16 cellular contexts compared by ENCODE assay signal in the genomic region with DNA sequence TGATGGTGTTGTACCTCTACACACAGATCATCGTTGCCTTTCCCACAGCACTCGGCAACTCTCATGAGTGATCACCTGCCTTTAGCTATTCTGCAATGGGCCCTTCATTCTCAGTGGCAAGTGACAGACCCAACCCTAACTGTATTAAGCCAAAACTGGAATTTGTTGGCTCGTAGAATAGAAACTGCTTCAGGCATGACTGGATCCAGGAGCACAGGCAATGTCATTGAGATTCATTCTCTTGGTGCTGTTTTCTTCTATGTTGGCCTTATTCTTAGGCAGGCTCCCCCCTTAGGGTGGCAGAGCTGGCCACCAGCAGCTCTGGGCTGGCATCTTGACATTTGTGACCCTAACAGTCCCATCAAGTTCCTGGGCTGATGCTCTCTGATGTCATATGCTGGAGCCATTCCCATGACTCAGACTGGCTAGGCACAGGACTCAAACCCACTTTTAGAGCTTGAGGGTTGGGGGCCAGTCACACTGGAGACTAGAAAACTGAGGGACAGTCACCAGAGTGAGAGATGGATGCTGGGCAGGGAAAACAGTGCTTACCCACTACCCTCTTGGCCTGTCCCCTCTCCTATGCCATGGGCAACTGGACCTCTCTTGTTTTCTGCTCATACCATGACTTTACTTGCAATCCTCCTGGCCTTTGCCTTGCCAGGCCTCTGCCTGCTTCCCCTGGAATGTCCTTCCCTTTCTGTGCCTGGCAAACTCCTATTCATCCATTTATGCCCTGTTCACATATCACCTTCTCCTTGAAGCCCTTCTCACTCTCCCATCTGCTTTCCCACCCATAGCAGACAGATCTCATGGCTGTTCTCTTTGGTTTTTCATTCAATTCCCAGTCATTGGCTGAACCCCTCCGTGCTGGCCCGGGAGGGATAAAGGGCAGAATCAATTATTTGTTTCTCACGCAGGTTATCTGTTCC. TPM values are rescaled to one million over a fixed set of nuclear protein-coding genes. Genes with fewer than 3 reads are reported as not detected.
DNase-seq lines count a peak whose midpoint lies in the region; ATAC-seq and TF ChIP-seq lines count a peak whose summit lies in the region.
"Had no signal": no experiment of that assay in that cellular context is flagged by ENCODE, and none has a peak within 500 bp of the region (broad histone marks: within the 10 kb centered on the region; RNA-seq: fewer than 3 reads in every experiment).

No MANE protein-coding gene starts in this region.

- H3K9me3 Mint-ChIP-seq in CD14-positive monocyte = peaks cover 0 to 5% (median 0%) of the 10 kb centered on the region in 7 donors
- H3K9me3 Mint-ChIP-seq: stimulated activated naive CD8-positive, alpha-beta T cell treated with anti-CD3 and anti-CD28 coated beads, Interleukin-15, amount 100 ng/mL, for 72 hours had no signal

- H4K5ac ChIP-seq in IMR-90 (ENCODE audit: low read depth, low read length) = no peak overlapping the region

- peaks cover under 1 to 47% of the 10 kb centered on the region in 2 experiments; a peak in 2 of 4 replicates for H3K79me1 ChIP-seq in IMR-90 (ENCODE audit: low read depth in 1 of 2, low read length in 2 of 2)

- H3K36me3 Mint-ChIP-seq in CD14-positive monocyte = peaks cover 10 to 18% of the 10 kb centered on the region in 2 donors

- ATAC-seq in IMR-90 (ENCODE audit: low read depth) (no peak), gastrocnemius medialis (no peak), GM21737 (IDR thresholded peaks at IDR 0.05; ENCODE audit: unreplicated experiment) (no peak), HG03159 (IDR thresholded peaks at IDR 0.05; ENCODE audit: unreplicated experiment) (no peak)

- no peak overlapping the region for H4K8ac ChIP-seq in IMR-90 (ENCODE audit: low read depth in 2 of 2, low read length in 2 of 2)

- peak overlapping the region; percentile 12 to 93 (median 88) for H3K27ac Mint-ChIP-seq in CD14-positive monocyte
- H3K27ac Mint-ChIP-seq: B cell, T-helper 17 cell had no signal

- H3K4me3 ChIP-seq in IMR-90 (ENCODE audit: insufficient read depth, low read depth, low read length) = no peak overlapping the region
- H3K4me3 ChIP-seq in fibroblast of lung (replicated peaks in 1 of 4; ENCODE audit: control extremely low read depth in 1 of 4, insufficient read depth in 1 of 4, low read depth in 3 of 4, low read length in 4 of 4) = no peak overlapping the region
- no peak overlapping the region for H3K4me3 ChIP-seq in gastrocnemius medialis
- no peak overlapping the region for H3K4me3 ChIP-seq in lower leg skin (ENCODE audit: low read depth, poor library complexity, severe bottlenecking)
- H3K4me3 ChIP-seq: ascending aorta had no signal

- H3K27me3 ChIP-seq in IMR-90 (ENCODE audit: control insufficient read depth, insufficient read depth, low read length) = no peaks in the 10 kb centered on the region
- no peaks in the 10 kb centered on the region for H3K27me3 ChIP-seq in fibroblast of lung (ENCODE audit: control insufficient read depth, insufficient read depth, low read length)
- H3K27me3 ChIP-seq in gastrocnemius medialis = no peaks in the 10 kb centered on the region
- H3K27me3 ChIP-seq: ascending aorta had no signal

- WGBS in IMR-90 (ENCODE audit: extremely low coverage in 2 of 2, insufficient read length in 1 of 2), 2 experiments = 91% methylated on average over 4 of the region's 6 CpGs; no CpG with 5 or more reads in 1 of the 2 experiments
- 80 to 86% methylated on average over 6 of the region's 6 CpGs for WGBS in lower leg skin, 2 donors

- H3K56ac ChIP-seq in IMR-90 (ENCODE audit: extremely low read depth, insufficient read depth, low read length) = no peak overlapping the region

- peaks cover 5 to 16% (median 12%) of the 10 kb centered on the region in 3 donors for H3K27me3 Mint-ChIP-seq in CD14-positive monocyte (ENCODE audit: low read depth in 3 of 3)
- H3K27me3 Mint-ChIP-seq: B cell; stimulated activated naive CD8-positive, alpha-beta T cell treated with anti-CD3 and anti-CD28 coated beads, Interleukin-15, amount 100 ng/mL, for 72 hours; T-helper 17 cell had no signal

- H3K9ac ChIP-seq in IMR-90 (ENCODE audit: low read depth, low read length) = no peak overlapping the region
- no peak overlapping the region for H3K9ac ChIP-seq in fibroblast of lung (ENCODE audit: insufficient read depth, low read length)

- peak overlapping the region in 1 of 2 donors; percentile 35 for H3K4me3 Mint-ChIP-seq in CD14-positive monocyte
- H3K4me3 Mint-ChIP-seq: B cell; stimulated activated naive CD8-positive, alpha-beta T cell treated with anti-CD3 and anti-CD28 coated beads, Interleukin-15, amount 100 ng/mL, for 72 hours; T-helper 17 cell had no signal

- in situ Hi-C loops in IMR-90 (cut with MboI; ENCODE audit: low sequenced_read_pairs) = no loop called here
- in situ Hi-C loops in gastrocnemius medialis (cut with MboI; ENCODE audit: low sequenced_read_pairs in 4 of 4) = no loop called here

- H2BK20ac ChIP-seq in IMR-90 (ENCODE audit: low read depth, low read length) = peak overlapping the region; percentile 16; the same call in 1 of the 2 replicates

- H3K4me1 Mint-ChIP-seq in CD14-positive monocyte = peaks cover 40% of the 10 kb centered on the region
- H3K4me1 Mint-ChIP-seq: B cell had no signal

- H3K18ac ChIP-seq in IMR-90 (ENCODE audit: low read depth, low read length) = no peak overlapping the region

- peak overlapping the region; percentile 28; the same call in 1 of the 3 replicates for H2BK15ac ChIP-seq in IMR-90 (ENCODE audit: low read depth, low read length)

- no peaks in the 10 kb centered on the region for H3K9me3 ChIP-seq in IMR-90 (ENCODE audit: control insufficient read depth, insufficient read depth, low read length)
- no peaks in the 10 kb centered on the region for H3K9me3 ChIP-seq in fibroblast of lung (ENCODE audit: control insufficient read depth, insufficient read depth, low read depth, low read length)
- H3K9me3 ChIP-seq in gastrocnemius medialis = no peaks in the 10 kb centered on the region
- H3K9me3 ChIP-seq: ascending aorta had no signal

- dilution Hi-C loops in IMR-90 (cut with HindIII; ENCODE audit: low sequenced_read_pairs, unreplicated experiment) = no loop called here

- TF ChIP-seq CTCF in CD14-positive monocyte (IDR thresholded peaks at IDR 0.05) (no peak), IMR-90 (conservative IDR thresholded peaks at IDR 0.05; ENCODE audit: low read depth, low read length) (no peak), fibroblast of lung (conservative IDR thresholded peaks at IDR 0.05 in 1 of 2, IDR thresholded peaks at IDR 0.05 in 1 of 2; ENCODE audit: low read depth in 1 of 2, low read length in 2 of 2) (no peak), gastrocnemius medialis (IDR thresholded peaks at IDR 0.05 in 4 of 5, conservative IDR thresholded peaks at IDR 0.05 in 1 of 5) (no peak), lower leg skin (IDR thresholded peaks at IDR 0.05) (no peak)

- intact Hi-C loops in CD14-positive monocyte (cut with micrococcal nuclease) = no loop called here
- intact Hi-C loops in IMR-90 (cut with micrococcal nuclease) = no loop called here
- intact Hi-C loops in gastrocnemius medialis (cut with DNase I; ENCODE audit: low total_unique reads) = no loop called here
- intact Hi-C loops in lower leg skin (cut with DNase I; ENCODE audit: low total_unique reads) = no loop called here

- H3K79me2 ChIP-seq in fibroblast of lung (ENCODE audit: control insufficient read depth, insufficient read depth, low read length) = no peaks in the 10 kb centered on the region

- CTCF ChIA-PET in IMR-90 (lab: Yijun Ruan, JAX) = no interaction called here

- H4K20me1 ChIP-seq in IMR-90 (ENCODE audit: insufficient read depth, low read length) (peaks cover 9% of the 10 kb centered on the region), fibroblast of lung (ENCODE audit: control insufficient read depth, extremely low read depth, insufficient read depth, low read length) (no peaks in the 10 kb centered on the region)

- H3K27ac ChIP-seq in IMR-90 (ENCODE audit: insufficient read depth, low read length) (no peak overlapping the region), fibroblast of lung (ENCODE audit: insufficient read depth, low read length) (peak overlapping the region; percentile 31), gastrocnemius medialis (peak overlapping the region in 3 of 4 donors; percentile 16 to 39 (median 36))
- H3K27ac ChIP-seq: ascending aorta had no signal

- peak overlapping the region; percentile 15; the same call in 1 of the 2 replicates for H3K4ac ChIP-seq in IMR-90 (ENCODE audit: low read depth, low read length)

- H2AFZ ChIP-seq in IMR-90 (replicated peaks; ENCODE audit: low read length, poor library complexity) (no peak overlapping the region), fibroblast of lung (ENCODE audit: low read length) (no peak overlapping the region)

- H3K9me1 ChIP-seq in IMR-90 (ENCODE audit: insufficient read depth, low read length) = peaks cover 44% of the 10 kb centered on the region

- H2AK9ac ChIP-seq in IMR-90 (replicated peaks; ENCODE audit: low read depth, low read length, poor library complexity) = peak overlapping the region; percentile 8

- no TSS peak for BruUV-seq in IMR-90 (replicated peaks; lab: Mats Ljungman, UMichigan)

- H3K4me2 ChIP-seq in IMR-90 (ENCODE audit: low read depth, low read length) (no peak overlapping the region), fibroblast of lung (ENCODE audit: extremely low read depth, insufficient read depth, low read length) (no peak overlapping the region)

- peak overlapping the region; percentile 70; the same call in 1 of the 2 replicates for H2AK5ac ChIP-seq in IMR-90 (ENCODE audit: low read depth, low read length)

- TF ChIP-seq RAD21 in IMR-90 (IDR thresholded peaks at IDR 0.05; ENCODE audit: low read length) = no peak

- no peak overlapping the region for H3K23ac ChIP-seq in IMR-90 (ENCODE audit: low read depth, low read length)

- DNase-seq in CD14-positive monocyte (ENCODE audit: low spot score) (no peak), IMR-90 (peak; percentile 31), fibroblast of lung (ENCODE audit: low read depth in 2 of 2) (peak in 1 of 2 donors; percentile 7), gastrocnemius medialis (no peak), COR-L47 (lab: John Stamatoyannopoulos, UW) (no peak), lower leg skin (ENCODE audit: low spot score in 2 of 2) (no peak)
- DNase-seq: activated gamma-delta T cell; DMS153; H7; NCI-H1105 treated with DMSO at 0.1 percent for 48 hours; stimulated activated naive CD8-positive, alpha-beta T cell treated with anti-CD3 and anti-CD28 coated beads, Interleukin-15, amount 100 ng/mL, for 72 hours; T-helper 17 cell had no signal

- H3K4me1 ChIP-seq in IMR-90 (ENCODE audit: control insufficient read depth, insufficient read depth, low read length) (peaks cover 43% of the 10 kb centered on the region), fibroblast of lung (ENCODE audit: control insufficient read depth, extremely low read depth, insufficient read depth, low read length) (peaks cover 45% of the 10 kb centered on the region), gastrocnemius medialis (peaks cover 11 to 30% of the 10 kb centered on the region in 2 donors)

- H3K14ac ChIP-seq in IMR-90 (replicated peaks; ENCODE audit: low read depth, low read length) = peak overlapping the region; percentile 54; the same call in 1 of the 2 replicates

- H2BK5ac ChIP-seq in IMR-90 (ENCODE audit: low read depth, low read length, poor library complexity, severe bottlenecking) = no peak overlapping the region

- H4K91ac ChIP-seq in IMR-90 (ENCODE audit: insufficient read depth, low read depth, low read length) = peak overlapping the region; percentile 3; the same call in 1 of the 2 replicates

- POLR2A ChIA-PET in IMR-90 (lab: Charles Lee; ENCODE audit: unreplicated experiment) = no interaction called here

- no peaks in the 10 kb centered on the region for H3K36me3 ChIP-seq in IMR-90 (ENCODE audit: control insufficient read depth, insufficient read depth, low read length)
- peaks cover 8% of the 10 kb centered on the region for H3K36me3 ChIP-seq in fibroblast of lung (ENCODE audit: control insufficient read depth, insufficient read depth, low read length)
- no peaks in the 10 kb centered on the region for H3K36me3 ChIP-seq in gastrocnemius medialis
- H3K36me3 ChIP-seq: ascending aorta had no signal

- peak overlapping the region; percentile 19; the same call in 1 of the 2 replicates for H2BK120ac ChIP-seq in IMR-90 (ENCODE audit: low read depth, low read length)

- TF ChIP-seq POLR2A in IMR-90 (IDR thresholded peaks at IDR 0.05; ENCODE audit: low read depth, low read length) (no peak), gastrocnemius medialis (IDR thresholded peaks at IDR 0.05) (no peak), lower leg skin (IDR thresholded peaks at IDR 0.05) (no peak)

RNA-seq across cellular contexts. Expression of gene CDC42EP2, which starts 7.1 kb away (rescaled TPM):
- polyA plus RNA-seq in CD14-positive monocyte = 10 to 100 TPM in 1 of 2 donors, 1 to 10 TPM in 1; 5.4 to 10.1 TPM
- 5.2 and 5.3 TPM in 2 replicates for total RNA-seq in IMR-90 (2012; rRNA removed)
- polyA plus RNA-seq in IMR-90 (2012; rRNA removed) = 27.5 and 31.3 TPM in 2 replicates
- polyA plus RNA-seq in IMR-90 (2012; cell fraction: cytosol; rRNA removed) = 21.0 and 67.9 TPM in 2 replicates
- polyA plus RNA-seq in IMR-90 (2012; cell fraction: nucleus; rRNA removed; ENCODE audit: low replicate concordance) = 50.4 and 79.5 TPM in 2 replicates
- 12.3 and 25.6 TPM in 2 replicates for total RNA-seq in fibroblast of lung
- polyA plus RNA-seq in fibroblast of lung = 31.7 and 48.4 TPM in 2 replicates
- 56.1 and 78.8 TPM in 2 replicates for polyA plus RNA-seq in fibroblast of lung (2012)
- 164 and 172 TPM in 2 replicates for polyA minus RNA-seq in fibroblast of lung (ENCODE audit: low replicate concordance)
- total RNA-seq in gastrocnemius medialis = 10 to 100 TPM in 1 of 4 donors, 1 to 10 TPM in 3; 5.0 to 11.6 (median 5.6) TPM
- total RNA-seq in lower leg skin = 1 to 10 TPM in 3 of 4 donors, not detected in 1; 2.5 to 4.2 (median 3.4) TPM

RNA-seq across cellular contexts. Expression of gene DPF2, which starts 26.1 kb away (rescaled TPM):
- 10 to 100 TPM; 35.7 to 39.0 TPM for polyA plus RNA-seq in CD14-positive monocyte
- 37.2 and 42.8 TPM in 2 replicates for total RNA-seq in IMR-90 (2012; rRNA removed)
- 54.3 and 62.5 TPM in 2 replicates for polyA plus RNA-seq in IMR-90 (2012; rRNA removed)
- polyA plus RNA-seq in IMR-90 (2012; cell fraction: cytosol; rRNA removed) = 41.8 and 53.8 TPM in 2 replicates
- 72.6 and 78.3 TPM in 2 replicates for polyA plus RNA-seq in IMR-90 (2012; cell fraction: nucleus; rRNA removed; ENCODE audit: low replicate concordance)
- total RNA-seq in fibroblast of lung = 37.5 and 42.9 TPM in 2 replicates
- polyA plus RNA-seq in fibroblast of lung = 55.1 and 76.4 TPM in 2 replicates
- polyA plus RNA-seq in fibroblast of lung (2012) = 38.3 and 46.3 TPM in 2 replicates
- 95.3 and 148 TPM in 2 replicates for polyA minus RNA-seq in fibroblast of lung (ENCODE audit: low replicate concordance)
- 10 to 100 TPM; 22.4 to 46.4 (median 36.1) TPM for total RNA-seq in gastrocnemius medialis
- total RNA-seq in lower leg skin = 10 to 100 TPM; 20.6 to 36.4 (median 26.1) TPM

RNA-seq across cellular contexts. Expression of gene POLA2, which starts 45.8 kb away (rescaled TPM):
- polyA plus RNA-seq in CD14-positive monocyte = 1 to 10 TPM; 4.0 to 5.2 TPM
- total RNA-seq in IMR-90 (2012; rRNA removed) = 12.2 and 14.2 TPM in 2 replicates
- 17.3 and 19.9 TPM in 2 replicates for polyA plus RNA-seq in IMR-90 (2012; rRNA removed)
- polyA plus RNA-seq in IMR-90 (2012; cell fraction: cytosol; rRNA removed) = 7.9 and 20.1 TPM in 2 replicates
- 12.7 and 14.4 TPM in 2 replicates for polyA plus RNA-seq in IMR-90 (2012; cell fraction: nucleus; rRNA removed; ENCODE audit: low replicate concordance)
- 1.0 and 2.8 TPM in 2 replicates for total RNA-seq in fibroblast of lung
- polyA plus RNA-seq in fibroblast of lung = 9.8 and 33.6 TPM in 2 replicates
- 6.7 and 20.1 TPM in 2 replicates for polyA plus RNA-seq in fibroblast of lung (2012)
- 14.6 and 53.5 TPM in 2 replicates for polyA minus RNA-seq in fibroblast of lung (ENCODE audit: low replicate concordance)
- 1 to 10 TPM; 2.9 to 9.2 (median 6.9) TPM for total RNA-seq in gastrocnemius medialis
- 10 to 100 TPM in 1 of 4 donors, 1 to 10 TPM in 3; 6.7 to 11.2 (median 7.6) TPM for total RNA-seq in lower leg skin

RNA-seq across cellular contexts. Expression of gene TIGD3, which starts 47.0 kb away (rescaled TPM):
- polyA plus RNA-seq in CD14-positive monocyte (1 to 10 TPM; 2.8 to 3.7 TPM), IMR-90 (2012; rRNA removed) (0.12 TPM in 1 of 2 replicates, not detected in the other), fibroblast of lung (0.03 TPM in 1 of 2 replicates, not detected in the other)
- total RNA-seq in IMR-90 (2012; rRNA removed) (0.28 TPM in 1 of 2 replicates, not detected in the other), fibroblast of lung (under 0.01 and 0.17 TPM in 2 replicates), gastrocnemius medialis (under 1 TPM; 0.16 to 0.71 (median 0.48) TPM), lower leg skin (under 1 TPM in 3 of 4 donors, not detected in 1; 0.19 to 0.26 (median 0.20) TPM)
- polyA plus RNA-seq in IMR-90 (2012; cell fraction: cytosol; rRNA removed) = 0.06 and 0.11 TPM in 2 replicates
- 0.46 and 0.78 TPM in 2 replicates for polyA plus RNA-seq in IMR-90 (2012; cell fraction: nucleus; rRNA removed; ENCODE audit: low replicate concordance)
- 0.07 and 0.08 TPM in 2 replicates for polyA plus RNA-seq in fibroblast of lung (2012)
- not detected in 2 replicates for polyA minus RNA-seq in fibroblast of lung (ENCODE audit: low replicate concordance)
- total RNA-seq: ascending aorta had no signal
